Comparison of ENCODE assay signal across 19 cellular contexts in the genomic region with DNA sequence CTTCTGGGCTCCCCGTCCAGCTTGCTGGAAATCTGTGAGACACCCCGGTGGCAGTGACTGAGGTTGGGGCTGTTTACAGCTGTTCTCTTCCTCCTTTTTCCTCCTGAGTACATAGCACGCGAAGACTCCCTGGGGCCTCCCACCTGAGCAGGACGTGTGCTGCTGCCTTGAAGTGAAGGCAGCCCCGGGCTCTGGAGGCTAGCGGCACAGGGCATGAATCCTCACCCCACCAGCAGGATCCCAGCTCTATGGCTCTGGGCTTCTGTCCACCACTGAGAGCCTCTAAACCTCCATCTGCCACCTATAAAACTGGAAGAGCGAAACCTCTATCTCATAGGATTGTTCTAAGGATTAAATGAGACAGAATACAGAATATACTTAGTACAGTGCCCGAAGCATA.
A peak's percentile ranks its signal among the peaks of the same experiment; 100 is the strongest.
DNase-seq lines count a peak whose midpoint lies in the region; ATAC-seq and TF ChIP-seq lines count a peak whose summit lies in the region.
"Had no signal": no experiment of that assay in that cellular context is flagged by ENCODE, and none has a peak within 500 bp of the region (broad histone marks: within the 10 kb centered on the region; RNA-seq: fewer than 3 reads in every experiment).

No MANE protein-coding gene starts in this region.

- H2BK12ac ChIP-seq in H9 (ENCODE audit: insufficient read length, low read depth, low read length) = no peak overlapping the region

- H3K23me2 ChIP-seq in H9 (ENCODE audit: insufficient read length, low read depth, low read length, poor library complexity, severe bottlenecking) = no peaks in the 10 kb centered on the region

- no peak overlapping the region for H4K8ac ChIP-seq in H9 (replicated peaks; ENCODE audit: insufficient read length, low read depth, low read length)

- no CpG with 5 or more reads among the region's 9 CpGs for WGBS in H9 (ENCODE audit: extremely low coverage, insufficient read length, low lambda C conversion rate)
- WGBS in stomach, 5 donors = 46 to 60% (median 53%) methylated on average over 9 of the region's 9 CpGs

- no peak overlapping the region for H3K4ac ChIP-seq in H9 (ENCODE audit: low read depth, low read length)

- no peak overlapping the region for H2AK5ac ChIP-seq in H9 (ENCODE audit: insufficient read length, low read length)

- no peaks in the 10 kb centered on the region for H3K9me3 Mint-ChIP-seq in H9
- no peaks in the 10 kb centered on the region for H3K9me3 Mint-ChIP-seq in endothelial cell (ENCODE audit: unreplicated experiment)
- H3K9me3 Mint-ChIP-seq: CD14-positive monocyte had no signal

- H3K4me1 Mint-ChIP-seq in H9 = peaks cover 8 to 22% of the 10 kb centered on the region in 2 experiments
- peaks cover 22% of the 10 kb centered on the region for H3K4me1 Mint-ChIP-seq in endothelial cell (ENCODE audit: unreplicated experiment)
- H3K4me1 Mint-ChIP-seq: CD14-positive monocyte had no signal

- H3K27me3 Mint-ChIP-seq in H9 (ENCODE audit: low read depth) (no peaks in the 10 kb centered on the region), endothelial cell (ENCODE audit: unreplicated experiment) (peaks cover 10% of the 10 kb centered on the region)

- H3K4me2 ChIP-seq in H9 (ENCODE audit: insufficient read depth, insufficient read length, low read length) = no peak overlapping the region

- no peak overlapping the region for H2BK120ac ChIP-seq in H9 (ENCODE audit: low read depth, low read length, poor library complexity, severe bottlenecking)

- H4K5ac ChIP-seq in H9 (ENCODE audit: insufficient read length, low read depth, low read length) = no peak overlapping the region

- no peak overlapping the region; the same call in 1 of the 2 replicates for H3K14ac ChIP-seq in H9 (ENCODE audit: insufficient read depth, low read length)

- no peaks in the 10 kb centered on the region for H3K79me1 ChIP-seq in H9 (ENCODE audit: insufficient read depth, low read depth, low read length, poor library complexity, severe bottlenecking)

- H3K18ac ChIP-seq in H9 (ENCODE audit: insufficient read length, low read depth, low read length) = no peak overlapping the region

- no peaks in the 10 kb centered on the region for H3K36me3 ChIP-seq in stomach
- no peaks in the 10 kb centered on the region for H3K36me3 ChIP-seq in HAP-1 (replicated peaks)
- no peaks in the 10 kb centered on the region for H3K36me3 ChIP-seq in upper lobe of right lung

- H3K9me3 ChIP-seq in H9 (ENCODE audit: control insufficient read depth, low read depth, low read length) (no peaks in the 10 kb centered on the region), stomach (no peaks in the 10 kb centered on the region), HAP-1 (no peaks in the 10 kb centered on the region), upper lobe of right lung (no peaks in the 10 kb centered on the region)

- H2BK15ac ChIP-seq in H9 (ENCODE audit: low read depth, low read length) = no peak overlapping the region

- no peak for ATAC-seq in upper lobe of right lung
- ATAC-seq: HCT116 had no signal

- H3K56ac ChIP-seq in H9 (ENCODE audit: insufficient read length, low read depth, low read length) = no peak overlapping the region

- no peaks in the 10 kb centered on the region for H3K4me1 ChIP-seq in H9 (ENCODE audit: insufficient read depth, low read length)
- H3K4me1 ChIP-seq in stomach = peaks cover 0 to 8% (median 0%) of the 10 kb centered on the region in 4 donors
- H3K4me1 ChIP-seq in HAP-1 = no peaks in the 10 kb centered on the region; the same call in 1 of the 2 replicates
- H3K4me1 ChIP-seq in upper lobe of right lung = no peaks in the 10 kb centered on the region

- no peak overlapping the region for H3T11ph ChIP-seq in H9 (ENCODE audit: low read length)

- no peaks in the 10 kb centered on the region for H4K20me1 ChIP-seq in H9 (ENCODE audit: control insufficient read depth, insufficient read depth, insufficient read length)

- no peak for TF ChIP-seq CTCF in H9 (conservative IDR thresholded peaks at IDR 0.05)
- TF ChIP-seq CTCF in endothelial cell (IDR thresholded peaks at IDR 0.05; ENCODE audit: unreplicated experiment) = no peak
- TF ChIP-seq CTCF in stomach (IDR thresholded peaks at IDR 0.05) = no peak
- no peak for TF ChIP-seq CTCF in upper lobe of right lung (IDR thresholded peaks at IDR 0.05)

- no peak overlapping the region for H3K23ac ChIP-seq in H9 (ENCODE audit: insufficient read length, low read depth, low read length)

- H3K9ac ChIP-seq in H9 (ENCODE audit: extremely low read depth, insufficient read length, low read length) = no peak overlapping the region

- H3K27ac ChIP-seq in H9 (ENCODE audit: insufficient read length, low read depth, low read length) = no peak overlapping the region
- peak overlapping the region; percentile 2 to 66 (median 15) for H3K27ac ChIP-seq in stomach
- H3K27ac ChIP-seq in upper lobe of right lung = no peak overlapping the region
- H3K27ac ChIP-seq: HL-60, SK-N-MC had no signal

- intact Hi-C loops in stomach (cut with DNase I; ENCODE audit: low total_unique reads) (no loop called here), upper lobe of right lung (cut with DNase I) (no loop called here)

- H3K36me3 Mint-ChIP-seq in H9 (ENCODE audit: insufficient read depth in 1 of 3, low read depth in 3 of 3) (no peaks in the 10 kb centered on the region; a peak in 1 of 7 replicates), endothelial cell (ENCODE audit: low read depth, unreplicated experiment) (peaks cover 22% of the 10 kb centered on the region)
- H3K36me3 Mint-ChIP-seq: CD14-positive monocyte had no signal

- in situ Hi-C loops in HAP-1 (cut with MboI; ENCODE audit: low sequenced_read_pairs) = no loop called here

- H3K4me3 ChIP-seq in stomach = no peak overlapping the region
- no peak overlapping the region for H3K4me3 ChIP-seq in HAP-1
- no peak overlapping the region for H3K4me3 ChIP-seq in upper lobe of right lung
- H3K4me3 ChIP-seq: SK-N-MC had no signal

- no peak overlapping the region for H3K4me3 Mint-ChIP-seq in H9
- H3K4me3 Mint-ChIP-seq in endothelial cell (ENCODE audit: unreplicated experiment) = no peak overlapping the region
- H3K4me3 Mint-ChIP-seq: CD14-positive monocyte had no signal

- TF ChIP-seq EP300 in stomach (IDR thresholded peaks at IDR 0.05) = no peak

- no peak for DNase-seq in H9
- peak; percentile 100 for DNase-seq in NCI-H69 (lab: John Stamatoyannopoulos, UW)
- DNase-seq in endothelial cell (ENCODE audit: low spot score) = no peak
- DNase-seq in stomach = no peak
- DNase-seq in activated CD4-positive, alpha-beta T cell treated with anti-CD3 and anti-CD28 coated beads, Interleukin-2, amount 50 U/mL, for 1 hour = no peak
- no peak for DNase-seq in HAP-1 (ENCODE audit: low spot score in 2 of 2)
- no peak for DNase-seq in upper lobe of right lung
- DNase-seq: ACHN, AML-193, DMS153, KBM-7, MV-4-11, NCI-H1417 treated with DMSO at 0.1 percent for 48 hours, NCI-H2227 treated with DMSO at 0.1 percent for 48 hours, Right ventricle myocardium superior had no signal

- no peaks in the 10 kb centered on the region for H3K79me2 ChIP-seq in H9 (ENCODE audit: insufficient read depth, low read length)

- H3K27me3 ChIP-seq in H9 (ENCODE audit: insufficient read depth, low read length) (no peaks in the 10 kb centered on the region; the same call in 1 of the 2 replicates), stomach (no peaks in the 10 kb centered on the region), HAP-1 (ENCODE audit: low read depth) (no peaks in the 10 kb centered on the region), upper lobe of right lung (no peaks in the 10 kb centered on the region)

- no peak overlapping the region for H2AFZ ChIP-seq in H9 (ENCODE audit: low read length)

- no peak overlapping the region for H4K91ac ChIP-seq in H9 (ENCODE audit: insufficient read length, low read depth, low read length)

- H2BK20ac ChIP-seq in H9 (ENCODE audit: low read depth, low read length, poor library complexity, severe bottlenecking) = no peak overlapping the region

- no peak for TF ChIP-seq POLR2A in stomach (IDR thresholded peaks at IDR 0.05)

- H2BK5ac ChIP-seq in H9 (ENCODE audit: insufficient read length, low read length) = no peak overlapping the region

- H3K27ac Mint-ChIP-seq in H9 = peak overlapping the region in 2 of 3 experiments; percentile 4 to 42; a peak in 2 of 7 replicates
- H3K27ac Mint-ChIP-seq in endothelial cell (ENCODE audit: unreplicated experiment) = peak overlapping the region; percentile 53
- H3K27ac Mint-ChIP-seq: CD14-positive monocyte had no signal

Comparison
In these comparisons a context has a peak if more than half of its experiments do, and no peak if none do; other contexts are left out.
1. H3K27ac ChIP-seq: peak in stomach (5 of 5); none in H9 (single experiment) and upper lobe of right lung (single experiment).